ENCODE assay signal across 20 cellular contexts in genomic region chr9:91817106-91817492, GRCh38.
DNase-seq lines count a peak whose midpoint lies in the region; ATAC-seq and TF ChIP-seq lines count a peak whose summit lies in the region.
"Had no signal": no experiment of that assay in that cellular context is flagged by ENCODE, and none has a peak within 500 bp of the region (broad histone marks: within the 10 kb centered on the region; RNA-seq: fewer than 3 reads in every experiment).

No MANE protein-coding gene starts in this region.

- no peaks in the 10 kb centered on the region for H3K36me3 Mint-ChIP-seq in stimulated activated memory B cell treated with anti-CD40 and anti-IgM and Interleukin-4, amounts not matched to agents 10 μg/mL and 1 μg/mL and 100 μg/mL, for 72 hours
- H3K36me3 Mint-ChIP-seq: activated naive CD4-positive, alpha-beta T cell treated with anti-CD3 and anti-CD28 coated beads, Interleukin-2, amount 50 U/mL, for 72 hours; CD4-positive, alpha-beta memory T cell; naive B cell had no signal

- H3K9me3 ChIP-seq in right atrium auricular region = no peaks in the 10 kb centered on the region
- H3K9me3 ChIP-seq in left ventricle myocardium inferior (replicated peaks) = no peaks in the 10 kb centered on the region
- H3K9me3 ChIP-seq: A549, right lobe of liver had no signal

- DNase-seq in cardiac septum (ENCODE audit: low spot score) (peak; percentile 44), right atrium auricular region (ENCODE audit: low spot score) (no peak), islet precursor cell (peak; percentile 42), retina (peak; percentile 39), left ventricle myocardium inferior (no peak), A172 (ENCODE audit: low spot score) (no peak)
- DNase-seq: activated CD4-positive, alpha-beta T cell treated with anti-CD3 and anti-CD28 coated beads, Interleukin-2, amount 10 ng/mL, durations not matched to agents 24 days and 14 days; CD4-positive, alpha-beta memory T cell; DND-41; effector CD4-positive, alpha-beta T cell; naive B cell; NCI-H1092; right lobe of liver; stimulated activated CD4-positive, alpha-beta T cell treated with anti-CD3 and anti-CD28 coated beads, Interleukin-2, amount 100 ng/mL, for 24 hours had no signal

- intact Hi-C loops in cardiac septum (cut with DNase I) = no loop called here
- intact Hi-C loops in left ventricle myocardium inferior (cut with micrococcal nuclease) = no loop called here

- H3K4me1 ChIP-seq in right atrium auricular region (peaks cover 0 to 18% of the 10 kb centered on the region in 2 donors), left ventricle myocardium inferior (no peaks in the 10 kb centered on the region)
- H3K4me1 ChIP-seq: A549 had no signal

- no peak overlapping the region for H3K27ac Mint-ChIP-seq in stimulated activated memory B cell treated with anti-CD40 and anti-IgM and Interleukin-4, amounts not matched to agents 10 μg/mL and 1 μg/mL and 100 μg/mL, for 72 hours
- H3K27ac Mint-ChIP-seq: activated CD4-positive, alpha-beta T cell treated with anti-CD3 and anti-CD28 coated beads, Interleukin-2, amount 10 ng/mL, durations not matched to agents 24 days and 14 days; activated naive CD4-positive, alpha-beta T cell treated with anti-CD3 and anti-CD28 coated beads, Interleukin-2, amount 50 U/mL, for 72 hours; CD4-positive, alpha-beta memory T cell; naive B cell had no signal

- no peaks in the 10 kb centered on the region for H3K4me1 Mint-ChIP-seq in stimulated activated memory B cell treated with anti-CD40 and anti-IgM and Interleukin-4, amounts not matched to agents 10 μg/mL and 1 μg/mL and 100 μg/mL, for 72 hours
- H3K4me1 Mint-ChIP-seq: activated CD4-positive, alpha-beta T cell treated with anti-CD3 and anti-CD28 coated beads, Interleukin-2, amount 10 ng/mL, durations not matched to agents 24 days and 14 days; CD4-positive, alpha-beta memory T cell; naive B cell had no signal

- H3K36me3 ChIP-seq in right atrium auricular region (no peaks in the 10 kb centered on the region), left ventricle myocardium inferior (no peaks in the 10 kb centered on the region)
- H3K36me3 ChIP-seq: right lobe of liver had no signal

- H3K4me3 ChIP-seq in right atrium auricular region (no peak overlapping the region), left ventricle myocardium inferior (no peak overlapping the region)
- H3K4me3 ChIP-seq: A549, right lobe of liver had no signal

- H3K27me3 ChIP-seq in right atrium auricular region = no peaks in the 10 kb centered on the region
- H3K27me3 ChIP-seq in left ventricle myocardium inferior (ENCODE audit: low read depth) = peaks cover 17% of the 10 kb centered on the region
- H3K27me3 ChIP-seq: right lobe of liver had no signal

- no peak for TF ChIP-seq CTCF in right atrium auricular region (IDR thresholded peaks at IDR 0.05)
- TF ChIP-seq CTCF in left ventricle myocardium inferior (IDR thresholded peaks at IDR 0.05; ENCODE audit: borderline replicate concordance) = no peak

- H3K27ac ChIP-seq in right atrium auricular region = no peak overlapping the region
- H3K27ac ChIP-seq in left ventricle myocardium inferior (replicated peaks) = no peak overlapping the region
- H3K27ac ChIP-seq: A549, right lobe of liver had no signal

- no peaks in the 10 kb centered on the region for H3K9me3 Mint-ChIP-seq in stimulated activated memory B cell treated with anti-CD40 and anti-IgM and Interleukin-4, amounts not matched to agents 10 μg/mL and 1 μg/mL and 100 μg/mL, for 72 hours
- H3K9me3 Mint-ChIP-seq: activated CD4-positive, alpha-beta T cell treated with anti-CD3 and anti-CD28 coated beads, Interleukin-2, amount 10 ng/mL, durations not matched to agents 24 days and 14 days; activated naive CD4-positive, alpha-beta T cell treated with anti-CD3 and anti-CD28 coated beads, Interleukin-2, amount 50 U/mL, for 72 hours; CD4-positive, alpha-beta memory T cell; naive B cell had no signal

- peaks cover 16% of the 10 kb centered on the region for H3K27me3 Mint-ChIP-seq in stimulated activated memory B cell treated with anti-CD40 and anti-IgM and Interleukin-4, amounts not matched to agents 10 μg/mL and 1 μg/mL and 100 μg/mL, for 72 hours

- no peak overlapping the region for H3K4me3 Mint-ChIP-seq in stimulated activated memory B cell treated with anti-CD40 and anti-IgM and Interleukin-4, amounts not matched to agents 10 μg/mL and 1 μg/mL and 100 μg/mL, for 72 hours
- H3K4me3 Mint-ChIP-seq: activated CD4-positive, alpha-beta T cell treated with anti-CD3 and anti-CD28 coated beads, Interleukin-2, amount 10 ng/mL, durations not matched to agents 24 days and 14 days; CD4-positive, alpha-beta memory T cell; naive B cell had no signal

- no peak for ATAC-seq in stimulated activated memory B cell treated with anti-CD40 and anti-IgM and Interleukin-4, amounts not matched to agents 10 μg/mL and 1 μg/mL and 100 μg/mL, for 72 hours
- ATAC-seq in GM18511 (IDR thresholded peaks at IDR 0.05; ENCODE audit: unreplicated experiment) = no peak
- ATAC-seq: A549; activated naive CD4-positive, alpha-beta T cell treated with anti-CD3 and anti-CD28 coated beads, Interleukin-2, amount 50 U/mL, for 72 hours; Panc1; SK-N-SH treated with all-trans-retinoic acid at 6 μM for 48 hours had no signal

Comparison
In these comparisons a context has a peak if more than half of its experiments do, and no peak if none do; other contexts are left out.
1. DNase-seq: peak in cardiac septum (single experiment), islet precursor cell (single experiment) and retina (single experiment); none in right atrium auricular region (single experiment), left ventricle myocardium inferior (single experiment) and A172 (single experiment).